ENCODE assay signal across 9 cellular contexts in the genomic region with DNA sequence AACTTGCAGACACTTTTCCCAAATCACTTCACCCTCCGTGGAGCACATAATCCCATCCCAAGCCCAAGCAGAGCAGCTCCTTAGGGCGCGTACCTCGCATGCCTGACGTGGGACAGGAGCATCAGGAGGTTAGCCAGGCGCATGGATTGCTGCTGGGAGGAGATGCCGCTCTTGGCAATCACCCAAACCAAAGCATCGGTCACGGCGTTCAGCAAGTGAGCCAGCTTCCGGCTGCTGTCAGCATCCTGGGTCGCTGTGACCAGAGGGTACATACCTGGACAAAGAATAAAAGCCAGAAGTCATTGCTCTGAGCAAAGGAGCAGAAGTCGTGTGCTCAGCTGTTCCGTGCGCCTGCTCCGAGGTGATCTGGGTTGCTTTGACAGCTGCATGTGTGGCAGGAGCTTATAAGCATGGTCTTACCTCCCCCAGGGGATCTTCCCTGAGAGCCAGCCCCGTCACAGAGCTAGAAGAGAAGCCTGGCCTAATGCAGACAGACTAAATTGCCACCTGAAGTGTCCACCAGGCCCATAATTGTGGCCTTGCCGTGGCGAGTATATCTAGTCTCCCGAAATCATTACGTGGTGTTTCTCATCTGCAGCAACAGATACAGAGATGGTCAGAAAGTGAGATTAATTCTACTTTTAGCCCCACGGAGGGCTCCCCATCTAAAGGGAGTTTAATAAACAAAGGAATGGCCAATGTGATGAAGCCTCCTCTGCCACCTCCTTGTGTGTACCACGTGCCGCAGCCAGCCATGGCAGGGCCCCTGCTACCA. TPM values are rescaled to one million over a fixed set of nuclear protein-coding genes. Genes with fewer than 3 reads are reported as not detected.
DNase-seq lines count a peak whose midpoint lies in the region; ATAC-seq and TF ChIP-seq lines count a peak whose summit lies in the region.
"Had no signal": no experiment of that assay in that cellular context is flagged by ENCODE, and none has a peak within 500 bp of the region (broad histone marks: within the 10 kb centered on the region; RNA-seq: fewer than 3 reads in every experiment).

No MANE protein-coding gene starts in this region.

- H3K27ac ChIP-seq in OCI-LY1 (ENCODE audit: low read depth, low read length, poor library complexity, severe bottlenecking) (peak overlapping the region; percentile 99), upper lobe of right lung (no peak overlapping the region)

- DNase-seq in DMS53 treated with DMSO at 0.1 percent for 48 hours (lab: John Stamatoyannopoulos, UW; ENCODE audit: unreplicated experiment) (peak; percentile 27), germinal center (ENCODE audit: low spot score) (peak; percentile 48), upper lobe of right lung (no peak), HuH-7 (ENCODE audit: low spot score) (no peak), GM13976 (ENCODE audit: low spot score) (no peak)
- DNase-seq in T-helper 2 cell treated with Interferon-gamma antibody and Interleukin-4, amounts not matched to agents 5 μg/mL and 100 μg/mL, for 36 hours (ENCODE audit: low spot score): no peak

- peaks cover 3% of the 10 kb centered on the region; the same call in 1 of the 2 replicates for H3F3A ChIP-seq in OCI-LY1 (ENCODE audit: insufficient read depth, low read length)

- H3K9me2 ChIP-seq in OCI-LY1 (ENCODE audit: low read depth, low read length): no peaks in the 10 kb centered on the region

- peaks cover 15% of the 10 kb centered on the region for H3K4me1 Mint-ChIP-seq in T-helper 2 cell treated with Interferon-gamma antibody and Interleukin-4, amounts not matched to agents 5 μg/mL and 100 μg/mL, for 36 hours (ENCODE audit: low read depth)

- H3K27me3 ChIP-seq in OCI-LY1 (ENCODE audit: insufficient read depth, low read length) (no peaks in the 10 kb centered on the region), upper lobe of right lung (no peaks in the 10 kb centered on the region)

- H4K20me1 ChIP-seq in OCI-LY1 (ENCODE audit: insufficient read depth, low read length): no peaks in the 10 kb centered on the region

- H3K9me3 ChIP-seq in OCI-LY1 (ENCODE audit: low read length) (no peaks in the 10 kb centered on the region), upper lobe of right lung (no peaks in the 10 kb centered on the region)

- peaks cover 4% of the 10 kb centered on the region for H3K36me3 Mint-ChIP-seq in T-helper 2 cell treated with Interferon-gamma antibody and Interleukin-4, amounts not matched to agents 5 μg/mL and 100 μg/mL, for 36 hours (ENCODE audit: low read depth)

- ATAC-seq in HG02642 (IDR thresholded peaks at IDR 0.05; ENCODE audit: poor library complexity, unreplicated experiment): peak; percentile 6
- no peak for ATAC-seq in upper lobe of right lung

- H3K9me3 Mint-ChIP-seq in T-helper 2 cell treated with Interferon-gamma antibody and Interleukin-4, amounts not matched to agents 5 μg/mL and 100 μg/mL, for 36 hours: no peaks in the 10 kb centered on the region
- H3K9me3 Mint-ChIP-seq: nephron had no signal

- H3K9ac ChIP-seq in OCI-LY1 (ENCODE audit: low read length): peak overlapping the region; percentile 87

- H3K79me2 ChIP-seq in OCI-LY1 (ENCODE audit: insufficient read depth, low read length): peaks cover 45% of the 10 kb centered on the region

- H3K4me3 Mint-ChIP-seq in T-helper 2 cell treated with Interferon-gamma antibody and Interleukin-4, amounts not matched to agents 5 μg/mL and 100 μg/mL, for 36 hours: no peak overlapping the region
- H3K4me3 Mint-ChIP-seq: nephron had no signal

- no peak for TF ChIP-seq CTCF in OCI-LY1 (IDR thresholded peaks at IDR 0.05; ENCODE audit: low read length)
- TF ChIP-seq CTCF in upper lobe of right lung (IDR thresholded peaks at IDR 0.05): no peak
- TF ChIP-seq CTCF in GM13976 (IDR thresholded peaks at IDR 0.05; ENCODE audit: borderline replicate concordance, control extremely low read depth, extremely low read depth, insufficient read depth, missing control alignments): no peak

- H3K27ac Mint-ChIP-seq in T-helper 2 cell treated with Interferon-gamma antibody and Interleukin-4, amounts not matched to agents 5 μg/mL and 100 μg/mL, for 36 hours: no peak overlapping the region

- H3K4me2 ChIP-seq in OCI-LY1 (ENCODE audit: low read length): peak overlapping the region; percentile 93

- H3K36me3 ChIP-seq in OCI-LY1 (ENCODE audit: insufficient read depth, low read length) (peaks cover 30% of the 10 kb centered on the region), upper lobe of right lung (no peaks in the 10 kb centered on the region)

- intact Hi-C loops in upper lobe of right lung (cut with DNase I): no loop called here

- H3K27me3 Mint-ChIP-seq in T-helper 2 cell treated with Interferon-gamma antibody and Interleukin-4, amounts not matched to agents 5 μg/mL and 100 μg/mL, for 36 hours (ENCODE audit: low read depth): peaks cover 17% of the 10 kb centered on the region

- H3K4me3 ChIP-seq in OCI-LY1 (ENCODE audit: low read depth, low read length, poor library complexity, severe bottlenecking): peak overlapping the region; percentile 72
- no peak overlapping the region for H3K4me3 ChIP-seq in upper lobe of right lung

- no peak overlapping the region for H2AFZ ChIP-seq in OCI-LY1 (ENCODE audit: low read length)

- H3K4me1 ChIP-seq in OCI-LY1 (ENCODE audit: insufficient read depth, low read length, severe bottlenecking) (peaks cover 89% of the 10 kb centered on the region), upper lobe of right lung (no peaks in the 10 kb centered on the region)

- in situ Hi-C loops in GM13976 (cut with MboI; ENCODE audit: low sequenced_read_pairs, unreplicated experiment): no loop called here

RNA-seq across cellular contexts. Expression of gene ESR2, which starts 59.1 kb away (rescaled TPM):
- 1.3 TPM for total RNA-seq in upper lobe of right lung

Comparison
In these comparisons a context has a peak if more than half of its experiments do, and no peak if none do; other contexts are left out.
1. DNase-seq: peak in DMS53 treated with DMSO at 0.1 percent for 48 hours (single experiment) and germinal center (single experiment); none in T-helper 2 cell treated with Interferon-gamma antibody and Interleukin-4, amounts not matched to agents 5 μg/mL and 100 μg/mL, for 36 hours (single experiment), upper lobe of right lung (single experiment), HuH-7 (single experiment) and GM13976 (single experiment).